ENCODE assay signal across 1 cellular context in the genomic region with DNA sequence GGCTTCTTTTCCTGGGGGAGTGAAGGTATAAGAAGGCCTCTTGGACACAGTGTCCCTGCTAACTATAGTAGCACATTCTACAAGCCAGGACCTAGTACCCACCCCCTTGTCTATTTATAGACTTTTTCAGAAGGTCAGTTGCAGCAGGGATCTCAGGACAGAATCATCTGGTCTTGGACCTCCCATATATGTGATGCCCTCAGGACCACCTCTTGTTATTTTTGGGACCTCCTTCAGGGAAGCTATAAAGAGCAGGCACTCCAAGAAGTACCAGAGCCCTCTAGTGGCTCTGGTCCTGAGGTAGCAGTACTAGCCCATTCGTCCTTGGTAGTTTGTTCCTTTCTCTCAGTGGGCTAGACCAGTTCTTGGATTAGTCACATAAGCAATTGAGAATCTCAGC.
TF ChIP-seq lines count a peak whose summit lies in the region.

No MANE protein-coding gene starts in this region.

TF ChIP-seq in A549, 52 proteins besides CTCF, POLR2A, EP300 and RAD21 (continued from another document):
- TF ChIP-seq ATOH8 (CRISPR knock-in tag; IDR thresholded peaks at IDR 0.05; ENCODE audit: low read depth), result no peak
- TF ChIP-seq GATA3 (IDR thresholded peaks at IDR 0.05; ENCODE audit: borderline replicate concordance), result no peak
- TF ChIP-seq PBX3 (IDR thresholded peaks at IDR 0.05), result no peak
- TF ChIP-seq CHD2 (IDR thresholded peaks at IDR 0.05; ENCODE audit: low read length, partially characterized antibody), result no peak
- TF ChIP-seq FOSL2 (IDR thresholded peaks at IDR 0.05), result no peak
- no peak for TF ChIP-seq FOSL2 (CRISPR knock-in tag; IDR thresholded peaks at IDR 0.05)
- no peak for TF ChIP-seq HMGXB4 (CRISPR knock-in tag; IDR thresholded peaks at IDR 0.05; ENCODE audit: borderline replicate concordance)
- TF ChIP-seq ZFP36 (IDR thresholded peaks at IDR 0.05; ENCODE audit: borderline replicate concordance, partially characterized antibody), result no peak
- TF ChIP-seq RARB (CRISPR knock-in tag; IDR thresholded peaks at IDR 0.05), result no peak
- TF ChIP-seq RCOR1 (IDR thresholded peaks at IDR 0.05; ENCODE audit: low read depth, low read length), result no peak
- no peak for TF ChIP-seq SREBF2 (IDR thresholded peaks at IDR 0.05)
- no peak for TF ChIP-seq RNF2 (IDR thresholded peaks at IDR 0.05; ENCODE audit: borderline replicate concordance, low read depth)
TF ChIP-seq in A549: peak in this region for 2.
